Comparison of ENCODE assay signal across 13 cellular contexts in genomic region chr6:84466521-84466920, GRCh38.
A peak's percentile ranks its signal among the peaks of the same experiment; 100 is the strongest.
DNase-seq lines count a peak whose midpoint lies in the region; ATAC-seq, FAIRE-seq and TF ChIP-seq lines count a peak whose summit lies in the region.
"Had no signal": no experiment of that assay in that cellular context is flagged by ENCODE, and none has a peak within 500 bp of the region (broad histone marks: within the 10 kb centered on the region; RNA-seq: fewer than 3 reads in every experiment).

No MANE protein-coding gene starts in this region.

- WGBS in K562 (ENCODE audit: insufficient coverage, low coverage, missing lambda C conversion rate), result 0% methylated on average over 4 of the region's 4 CpGs

- no peak for TF ChIP-seq POLR2A in K562 (conservative IDR thresholded peaks at IDR 0.05)

- CTCF ChIA-PET in K562 (lab: Yijun Ruan, JAX; ENCODE audit: low intra/inter-chr PET ratio), result no interaction called here
- CTCF ChIA-PET in Caco-2 (lab: Charles Lee), result interaction anchor here (0.8 kb wide), 1 partner anchor 44 kb away, joined by 3 read pairs; no protein-coding TSS in a partner anchor

- H3K9me1 ChIP-seq in K562 (ENCODE audit: control insufficient read depth, insufficient read depth, low read length), result no peaks in the 10 kb centered on the region

- TF ChIP-seq EP300 in K562 (IDR thresholded peaks at IDR 0.05; ENCODE audit: low read length), result no peak

- ATAC-seq in K562, result peak; percentile 61
- no peak for ATAC-seq in activated T-cell treated with anti-CD3 and anti-CD28 coated beads, Interleukin-2, amount 50 U/mL, for 4 hours
- no peak for ATAC-seq in left ventricle myocardium superior
- ATAC-seq in HG02798 (IDR thresholded peaks at IDR 0.05; ENCODE audit: poor library complexity, unreplicated experiment), result no peak
- ATAC-seq: heart right ventricle, mucosa of descending colon had no signal

- H3K4me2 ChIP-seq in K562 (ENCODE audit: insufficient read depth, low read length), result no peak overlapping the region

- no peaks in the 10 kb centered on the region for H3K27me3 Mint-ChIP-seq in activated T-cell treated with anti-CD3 and anti-CD28 coated beads, Interleukin-2, amount 50 U/mL, for 4 hours (ENCODE audit: low read depth)
- no peaks in the 10 kb centered on the region for H3K27me3 Mint-ChIP-seq in Caco-2 (ENCODE audit: insufficient read depth, unreplicated experiment)

- TF ChIP-seq CTCF in AG09309 (IDR thresholded peaks at IDR 0.05; ENCODE audit: control insufficient read depth, insufficient read depth, low read depth, low read length, missing control alignments) (no peak), K562 (IDR thresholded peaks at IDR 0.05 in 2 of 3, conservative IDR thresholded peaks at IDR 0.05 in 1 of 3; ENCODE audit: insufficient read depth in 2 of 3, low read depth in 1 of 3, low read length in 3 of 3) (no peak), Caco-2 (IDR thresholded peaks at IDR 0.05; ENCODE audit: insufficient read depth in 1 of 2, low read depth in 1 of 2, low read length in 1 of 2, severe bottlenecking in 1 of 2, unreplicated experiment in 1 of 2) (no peak)

- no peaks in the 10 kb centered on the region for H3K79me2 ChIP-seq in K562 (ENCODE audit: control insufficient read depth, insufficient read depth, low read length)

- H3K36me3 ChIP-seq in K562 (ENCODE audit: control insufficient read depth, insufficient read depth, low read length) (no peaks in the 10 kb centered on the region), Caco-2 (ENCODE audit: control insufficient read depth, insufficient read depth, low read length) (no peaks in the 10 kb centered on the region)
- H3K36me3 ChIP-seq: heart right ventricle had no signal

- H3K4me1 ChIP-seq in K562 (replicated peaks in 1 of 2; ENCODE audit: control insufficient read depth in 2 of 2, insufficient read depth in 2 of 2, low read length in 2 of 2), result no peaks in the 10 kb centered on the region
- peaks cover 6% of the 10 kb centered on the region; the same call in 1 of the 2 replicates for H3K4me1 ChIP-seq in Caco-2
- H3K4me1 ChIP-seq: heart right ventricle had no signal

- no peak overlapping the region for H2AFZ ChIP-seq in K562 (ENCODE audit: low read depth, low read length)

- no peak for TF ChIP-seq RAD21 in K562 (CRISPR knock-in tag; conservative IDR thresholded peaks at IDR 0.05 in 1 of 2, IDR thresholded peaks at IDR 0.05 in 1 of 2)

- in situ Hi-C loops in K562 (cut with MboI), result no loop called here

- no peaks in the 10 kb centered on the region for H3K36me3 Mint-ChIP-seq in activated T-cell treated with anti-CD3 and anti-CD28 coated beads, Interleukin-2, amount 50 U/mL, for 4 hours (ENCODE audit: insufficient read depth)
- no peaks in the 10 kb centered on the region for H3K36me3 Mint-ChIP-seq in Caco-2 (ENCODE audit: insufficient read depth, unreplicated experiment)

- no peak overlapping the region for H3K27ac ChIP-seq in K562 (ENCODE audit: extremely low read depth, low read depth, low read length)
- H3K27ac ChIP-seq: C4-2B, heart right ventricle had no signal

- BruUV-seq in K562 (replicated peaks; lab: Mats Ljungman, UMichigan) (no TSS peak), Caco-2 (replicated peaks; lab: Mats Ljungman, UMichigan) (no TSS peak)

- no peaks in the 10 kb centered on the region for H3K9me3 ChIP-seq in K562 (replicated peaks; ENCODE audit: control insufficient read depth, insufficient read depth, low read depth, low read length)
- no peaks in the 10 kb centered on the region for H3K9me3 ChIP-seq in Caco-2
- H3K9me3 ChIP-seq: mucosa of descending colon had no signal

- FAIRE-seq in K562 (lab: Jason Lieb, UNC), result peak; percentile 19

- H3K4me1 Mint-ChIP-seq in activated T-cell treated with anti-CD3 and anti-CD28 coated beads, Interleukin-2, amount 50 U/mL, for 4 hours (ENCODE audit: low read depth), result no peaks in the 10 kb centered on the region
- H3K4me1 Mint-ChIP-seq in Caco-2 (ENCODE audit: low read depth, unreplicated experiment), result no peaks in the 10 kb centered on the region

- no peaks in the 10 kb centered on the region for H3K9me3 Mint-ChIP-seq in activated T-cell treated with anti-CD3 and anti-CD28 coated beads, Interleukin-2, amount 50 U/mL, for 4 hours
- peaks cover 13% of the 10 kb centered on the region for H3K9me3 Mint-ChIP-seq in Caco-2 (ENCODE audit: unreplicated experiment)
- H3K9me3 Mint-ChIP-seq: activated T-helper 1 cell treated with anti-CD3 and anti-CD28 coated beads, Interleukin-12 subunit alpha, Interleukin-12 subunit beta, Interleukin-2, Interleukin-4 antibody, amounts not matched to agents 30 ng/mL and 10 ng/mL and 1 ng/mL, durations not matched to agents 14 hours and 24 hours and 36 hours had no signal

- POLR2A ChIA-PET in K562 (lab: Yijun Ruan, JAX), result no interaction called here
- POLR2A ChIA-PET in Caco-2 (lab: Charles Lee), result no interaction called here

- H4K20me1 ChIP-seq in K562 (replicated peaks; ENCODE audit: control insufficient read depth, insufficient read depth, low read length), result no peaks in the 10 kb centered on the region

- H3K4me3 ChIP-seq in AG09309 (ENCODE audit: control insufficient read depth, low read depth, low read length) (no peak overlapping the region), K562 (no peak overlapping the region), Caco-2 (ENCODE audit: low read depth, low read length) (no peak overlapping the region)
- H3K4me3 ChIP-seq: heart right ventricle, mucosa of descending colon had no signal

- DNase-seq in AG09309 (ENCODE audit: low read depth), result peak; percentile 18
- DNase-seq in HT-29 (ENCODE audit: low spot score), result peak; percentile 83
- DNase-seq in K562 (ENCODE audit: extremely low read depth in 1 of 4, low spot score in 3 of 4), result peak in 2 of 4 experiments; percentile 21 to 23
- peak; percentile 40 for DNase-seq in kidney glomerular epithelial cell (lab: John Stamatoyannopoulos, UW)
- no peak for DNase-seq in activated T-cell treated with anti-CD3 and anti-CD28 coated beads, Interleukin-2, amount 50 U/mL, for 4 hours
- DNase-seq in Caco-2, result no peak
- DNase-seq in left ventricle myocardium superior, result no peak
- DNase-seq: heart right ventricle, mucosa of descending colon, NCI-H2107 had no signal

- intact Hi-C loops in K562 (cut with micrococcal nuclease), result no loop called here
- intact Hi-C loops in Caco-2 (cut with micrococcal nuclease; ENCODE audit: unreplicated experiment), result no loop called here
- intact Hi-C loops in left ventricle myocardium superior (cut with micrococcal nuclease), result no loop called here

- H3K27ac Mint-ChIP-seq in Caco-2 (ENCODE audit: unreplicated experiment), result no peak overlapping the region
- H3K27ac Mint-ChIP-seq: activated T-helper 1 cell treated with anti-CD3 and anti-CD28 coated beads, Interleukin-12 subunit alpha, Interleukin-12 subunit beta, Interleukin-2, Interleukin-4 antibody, amounts not matched to agents 30 ng/mL and 10 ng/mL and 1 ng/mL, durations not matched to agents 14 hours and 24 hours and 36 hours had no signal

- H3K27me3 ChIP-seq in K562 (ENCODE audit: control insufficient read depth in 2 of 2, insufficient read depth in 2 of 2, low read length in 2 of 2) (no peaks in the 10 kb centered on the region; a peak in 1 of 5 replicates), Caco-2 (replicated peaks; ENCODE audit: control insufficient read depth, insufficient read depth, low read length) (no peaks in the 10 kb centered on the region)
- H3K27me3 ChIP-seq: heart right ventricle had no signal

- H3K9ac ChIP-seq in K562 (ENCODE audit: insufficient read depth in 1 of 2, low read depth in 2 of 2, low read length in 2 of 2), result no peak overlapping the region

- no peak overlapping the region for H3K4me3 Mint-ChIP-seq in activated T-cell treated with anti-CD3 and anti-CD28 coated beads, Interleukin-2, amount 50 U/mL, for 4 hours
- no peak overlapping the region for H3K4me3 Mint-ChIP-seq in Caco-2 (ENCODE audit: unreplicated experiment)
- H3K4me3 Mint-ChIP-seq: activated T-helper 1 cell treated with anti-CD3 and anti-CD28 coated beads, Interleukin-12 subunit alpha, Interleukin-12 subunit beta, Interleukin-2, Interleukin-4 antibody, amounts not matched to agents 30 ng/mL and 10 ng/mL and 1 ng/mL, durations not matched to agents 14 hours and 24 hours and 36 hours had no signal

TF ChIP-seq in K562, 482 proteins besides CTCF, POLR2A, EP300 and RAD21 (continues in another document):
- TF ChIP-seq FOSL1 (tag; conservative IDR thresholded peaks at IDR 0.05) (peak; percentile 59; the same call in 1 of the 2 replicates), NCOR1 (IDR thresholded peaks at IDR 0.05) (no peak), GATAD2A (IDR thresholded peaks at IDR 0.05) (no peak), SNIP1 (IDR thresholded peaks at IDR 0.05; ENCODE audit: low read depth) (no peak), JUNB (CRISPR knock-in tag; conservative IDR thresholded peaks at IDR 0.05) (no peak), U2AF1 (optimal IDR thresholded peaks at IDR 0.05; ENCODE audit: low read depth, low read length) (no peak)
- TF ChIP-seq, protein P1, sequence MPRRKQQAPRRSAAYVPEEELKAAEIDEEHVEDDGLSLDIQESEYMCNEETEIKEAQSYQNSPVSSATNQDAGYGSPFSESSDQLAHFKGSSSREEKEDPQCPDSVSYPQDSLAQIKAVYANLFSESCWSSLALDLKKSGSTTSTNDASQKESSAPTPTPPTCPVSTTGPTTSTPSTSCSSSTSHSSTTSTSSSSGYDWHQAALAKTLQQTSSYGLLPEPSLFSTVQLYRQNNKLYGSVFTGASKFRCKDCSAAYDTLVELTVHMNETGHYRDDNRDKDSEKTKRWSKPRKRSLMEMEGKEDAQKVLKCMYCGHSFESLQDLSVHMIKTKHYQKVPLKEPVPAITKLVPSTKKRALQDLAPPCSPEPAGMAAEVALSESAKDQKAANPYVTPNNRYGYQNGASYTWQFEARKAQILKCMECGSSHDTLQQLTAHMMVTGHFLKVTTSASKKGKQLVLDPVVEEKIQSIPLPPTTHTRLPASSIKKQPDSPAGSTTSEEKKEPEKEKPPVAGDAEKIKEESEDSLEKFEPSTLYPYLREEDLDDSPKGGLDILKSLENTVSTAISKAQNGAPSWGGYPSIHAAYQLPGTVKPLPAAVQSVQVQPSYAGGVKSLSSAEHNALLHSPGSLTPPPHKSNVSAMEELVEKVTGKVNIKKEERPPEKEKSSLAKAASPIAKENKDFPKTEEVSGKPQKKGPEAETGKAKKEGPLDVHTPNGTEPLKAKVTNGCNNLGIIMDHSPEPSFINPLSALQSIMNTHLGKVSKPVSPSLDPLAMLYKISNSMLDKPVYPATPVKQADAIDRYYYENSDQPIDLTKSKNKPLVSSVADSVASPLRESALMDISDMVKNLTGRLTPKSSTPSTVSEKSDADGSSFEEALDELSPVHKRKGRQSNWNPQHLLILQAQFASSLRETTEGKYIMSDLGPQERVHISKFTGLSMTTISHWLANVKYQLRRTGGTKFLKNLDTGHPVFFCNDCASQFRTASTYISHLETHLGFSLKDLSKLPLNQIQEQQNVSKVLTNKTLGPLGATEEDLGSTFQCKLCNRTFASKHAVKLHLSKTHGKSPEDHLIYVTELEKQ (CRISPR knock-in tag; IDR thresholded peaks at IDR 0.05), result no peak

Comparison
In these comparisons a context has a peak if more than half of its experiments do, and no peak if none do; other contexts are left out.
1. DNase-seq: peak in AG09309 (single experiment), HT-29 (single experiment) and kidney glomerular epithelial cell (single experiment); none in activated T-cell treated with anti-CD3 and anti-CD28 coated beads, Interleukin-2, amount 50 U/mL, for 4 hours (single experiment), Caco-2 (0 of 2) and left ventricle myocardium superior (single experiment).